Comparison of ENCODE assay signal across 8 cellular contexts in genomic region chr10:76311752-76312699, GRCh38.
DNase-seq lines count a peak whose midpoint lies in the region; ATAC-seq and TF ChIP-seq lines count a peak whose summit lies in the region.

No MANE protein-coding gene starts in this region.

- H3K9me3 Mint-ChIP-seq in CD14-positive monocyte, result peaks cover 0 to 4% (median 0%) of the 10 kb centered on the region in 7 donors

- peaks cover 1 to 3% (median 3%) of the 10 kb centered on the region in 3 donors for H3K27me3 Mint-ChIP-seq in CD14-positive monocyte (ENCODE audit: low read depth in 3 of 3)

- no peaks in the 10 kb centered on the region for H3K9me3 ChIP-seq in WERI-Rb-1 (ENCODE audit: severe bottlenecking)

- H3K36me3 Mint-ChIP-seq in CD14-positive monocyte, result peaks cover 0 to 4% of the 10 kb centered on the region in 2 donors

- no peak overlapping the region for H3K27ac ChIP-seq in WERI-Rb-1

- peak; percentile 27 for TF ChIP-seq CTCF in CD14-positive monocyte (IDR thresholded peaks at IDR 0.05)
- peak; percentile 86 for TF ChIP-seq CTCF in WERI-Rb-1 (IDR thresholded peaks at IDR 0.05; ENCODE audit: low read depth, low read length)

- H3K36me3 ChIP-seq in WERI-Rb-1, result no peaks in the 10 kb centered on the region

- H3K4me1 Mint-ChIP-seq in CD14-positive monocyte, result peaks cover 37% of the 10 kb centered on the region

- no peak overlapping the region for H3K4me3 ChIP-seq in WERI-Rb-1 (ENCODE audit: low read depth, low read length)

- no peak for DNase-seq in CD14-positive monocyte (ENCODE audit: low spot score)
- DNase-seq in HT1080 (ENCODE audit: low read depth), result peak; percentile 33
- peak; percentile 67 for DNase-seq in WERI-Rb-1
- no peak for DNase-seq in left lobe of liver (ENCODE audit: low spot score)
- no peak for DNase-seq in GM19240 (ENCODE audit: insufficient read length, low spot score)
- DNase-seq in T-helper 2 cell, result no peak
- no peak for DNase-seq in stimulated activated CD4-positive, alpha-beta T cell treated with anti-CD3 and anti-CD28 coated beads, Interleukin-12 subunit alpha, Interleukin-12 subunit beta, amount 100 ng/mL, for 4 hours

- no peaks in the 10 kb centered on the region for H3K27me3 ChIP-seq in WERI-Rb-1 (ENCODE audit: insufficient read depth, low read depth, severe bottlenecking)

- intact Hi-C loops in CD14-positive monocyte (cut with micrococcal nuclease), result no loop called here

- H3K4me3 Mint-ChIP-seq in CD14-positive monocyte, result no peak overlapping the region

- ATAC-seq in GM18861 (IDR thresholded peaks at IDR 0.05; ENCODE audit: unreplicated experiment) (peak; percentile 79), left lobe of liver (peak; percentile 95)

- H3K27ac Mint-ChIP-seq in CD14-positive monocyte, result no peak overlapping the region

Comparison
In these comparisons a context has a peak if more than half of its experiments do, and no peak if none do; other contexts are left out.
1. DNase-seq: peak in HT1080 (single experiment) and WERI-Rb-1 (single experiment); none in CD14-positive monocyte (single experiment), left lobe of liver (single experiment), GM19240 (single experiment), T-helper 2 cell (0 of 5) and stimulated activated CD4-positive, alpha-beta T cell treated with anti-CD3 and anti-CD28 coated beads, Interleukin-12 subunit alpha, Interleukin-12 subunit beta, amount 100 ng/mL, for 4 hours (single experiment).